ENCODE assay signal across 17 cellular contexts in genomic region chr5:163248333-163248732, GRCh38.
DNase-seq lines count a peak whose midpoint lies in the region; ATAC-seq and TF ChIP-seq lines count a peak whose summit lies in the region.
"Had no signal": no experiment of that assay in that cellular context is flagged by ENCODE, and none has a peak within 500 bp of the region (broad histone marks: within the 10 kb centered on the region; RNA-seq: fewer than 3 reads in every experiment).

No MANE protein-coding gene starts in this region.

- H3K9ac ChIP-seq in SK-N-SH: peak overlapping the region; percentile 30; the same call in 1 of the 2 replicates

- H3K36me3 ChIP-seq in SK-N-SH (replicated peaks in 1 of 2; ENCODE audit: control insufficient read depth in 1 of 2, insufficient read depth in 2 of 2, low read length in 1 of 2) (no peaks in the 10 kb centered on the region), adrenal gland (replicated peaks in 1 of 2) (no peaks in the 10 kb centered on the region)
- H3K36me3 ChIP-seq: HAP-1 had no signal

- WGBS in SK-N-SH (ENCODE audit: low lambda C conversion rate): 5% methylated on average over 2 of the region's 2 CpGs
- whole genome bisulfite sequencing in adrenal gland, 4 donors: 28 to 45% (median 36%) methylated on average over 2 of the region's 2 CpGs

- POLR2A ChIA-PET in SK-N-SH (lab: Yijun Ruan, JAX): no interaction called here

- no peak for ATAC-seq in SK-N-SH treated with all-trans-retinoic acid at 6 μM for 48 hours
- ATAC-seq in GM18498 (IDR thresholded peaks at IDR 0.05; ENCODE audit: unreplicated experiment): no peak
- ATAC-seq in HG03521 (IDR thresholded peaks at IDR 0.05; ENCODE audit: unreplicated experiment): no peak

- H3K4me3 ChIP-seq in SK-N-SH (ENCODE audit: low read depth in 2 of 2, low read length in 1 of 2) (no peak overlapping the region), adrenal gland (no peak overlapping the region)
- H3K4me3 ChIP-seq: HAP-1 had no signal

- CTCF ChIA-PET in SK-N-SH (lab: Yijun Ruan, JAX): no interaction called here

- TF ChIP-seq EP300 in SK-N-SH (IDR thresholded peaks at IDR 0.05; ENCODE audit: borderline replicate concordance in 1 of 2, low read depth in 1 of 2, low read length in 1 of 2): no peak

- H3K4me2 ChIP-seq in SK-N-SH: peak overlapping the region; percentile 28

- TF ChIP-seq CTCF in SK-N-SH (IDR thresholded peaks at IDR 0.05) (no peak), adrenal gland (IDR thresholded peaks at IDR 0.05) (no peak)

- H3K27ac ChIP-seq in SK-N-SH (ENCODE audit: low read depth in 2 of 2, low read length in 1 of 2) (peak overlapping the region in 1 of 2 experiments; percentile 89; a peak in 2 of 4 replicates), adrenal gland (no peak overlapping the region)
- H3K27ac ChIP-seq: 22Rv1, RWPE1 had no signal

- H3K9me2 ChIP-seq in SK-N-SH: no peaks in the 10 kb centered on the region

- DNase-seq in SK-N-SH (no peak), adrenal gland (peak in 5 of 7 donors; percentile 6 to 39 (median 25)), glomerular visceral epithelial cell (ENCODE audit: extremely low spot score) (peak; percentile 9), renal cortical epithelial cell (ENCODE audit: low read depth) (peak; percentile 10)
- no peak for DNase-seq in activated CD8-positive, alpha-beta memory T cell treated with anti-CD3 and anti-CD28 coated beads, Interleukin-2, amount 50 U/mL, for 48 hours
- DNase-seq: COR-L47, Kasumi-1, NCI-H1105 treated with DMSO at 0.1 percent for 48 hours, NCI-H187, NCI-H226, NCI-H524 treated with DMSO at 0.1 percent for 48 hours had no signal

- no peaks in the 10 kb centered on the region for H4K20me1 ChIP-seq in SK-N-SH (ENCODE audit: insufficient read depth)

- H3F3A ChIP-seq in SK-N-SH (replicated peaks; ENCODE audit: insufficient read depth): peaks cover 26% of the 10 kb centered on the region

- H3K4me1 ChIP-seq in SK-N-SH (ENCODE audit: control insufficient read depth in 1 of 2, insufficient read depth in 2 of 2, low read depth in 1 of 2, low read length in 1 of 2): 0 out of 4 replicates have a peak, but pooled peaks cover 0 to 8% of the 10 kb centered on the region in 2 experiments
- no peaks in the 10 kb centered on the region for H3K4me1 ChIP-seq in adrenal gland (replicated peaks in 1 of 2)

- peak overlapping the region; percentile 55; the same call in 1 of the 2 replicates for H2AFZ ChIP-seq in SK-N-SH (ENCODE audit: low read depth)

- intact Hi-C loops in adrenal gland (cut with DNase I): no loop called here

- no peaks in the 10 kb centered on the region for H3K27me3 ChIP-seq in SK-N-SH (ENCODE audit: insufficient read depth)
- H3K27me3 ChIP-seq in adrenal gland: no peaks in the 10 kb centered on the region

- TF ChIP-seq POLR2A in adrenal gland (IDR thresholded peaks at IDR 0.05): no peak

- no peaks in the 10 kb centered on the region for H3K79me2 ChIP-seq in SK-N-SH (ENCODE audit: insufficient read depth)

- no peak for TF ChIP-seq RAD21 in SK-N-SH (IDR thresholded peaks at IDR 0.05; ENCODE audit: low read length)

- H3K9me3 ChIP-seq in SK-N-SH (peaks cover 3% of the 10 kb centered on the region; the same call in 1 of the 2 replicates), adrenal gland (replicated peaks in 1 of 3) (no peaks in the 10 kb centered on the region)
- H3K9me3 ChIP-seq: HAP-1 had no signal

TF ChIP-seq in SK-N-SH, 30 proteins besides CTCF, POLR2A, EP300 and RAD21:
- no peak for TF ChIP-seq YY1 (IDR thresholded peaks at IDR 0.05; ENCODE audit: low read depth)
- TF ChIP-seq REST (IDR thresholded peaks at IDR 0.05; ENCODE audit: low read depth, low read length): no peak
- TF ChIP-seq TAF1 (IDR thresholded peaks at IDR 0.05; ENCODE audit: borderline replicate concordance, low read depth, low read length): no peak
- no peak for TF ChIP-seq ELF1 (IDR thresholded peaks at IDR 0.05)
- no peak for TF ChIP-seq POLR2AphosphoS5 (IDR thresholded peaks at IDR 0.05; ENCODE audit: low read depth, low read length)
- TF ChIP-seq MXI1 (IDR thresholded peaks at IDR 0.05; ENCODE audit: low read depth, low read length): no peak
- TF ChIP-seq TEAD4 (IDR thresholded peaks at IDR 0.05; ENCODE audit: borderline replicate concordance, insufficient read depth): no peak
- no peak for TF ChIP-seq SMC3 (IDR thresholded peaks at IDR 0.05; ENCODE audit: low read depth, low read length)
- no peak for TF ChIP-seq SIN3A (IDR thresholded peaks at IDR 0.05; ENCODE audit: borderline replicate concordance, low read depth, low read length)

TF ChIP-seq in SK-N-SH treated with all-trans-retinoic acid at 6 μM for 48 hours, 23 proteins besides CTCF, POLR2A, EP300 and RAD21:
- TF ChIP-seq CSRNP3 (CRISPR knock-in tag; IDR thresholded peaks at IDR 0.05) (no peak), ARNTL (CRISPR knock-in tag; IDR thresholded peaks at IDR 0.05; ENCODE audit: borderline replicate concordance, low read depth) (no peak), PATZ1 (CRISPR knock-in tag; IDR thresholded peaks at IDR 0.05; ENCODE audit: borderline replicate concordance) (no peak)

Comparison
In these comparisons a context has a peak if more than half of its experiments do, and no peak if none do; other contexts are left out.
1. DNase-seq: peak in adrenal gland (5 of 7), glomerular visceral epithelial cell (single experiment) and renal cortical epithelial cell (single experiment); none in SK-N-SH (single experiment) and activated CD8-positive, alpha-beta memory T cell treated with anti-CD3 and anti-CD28 coated beads, Interleukin-2, amount 50 U/mL, for 48 hours (single experiment).